Comparison of ENCODE assay signal across 22 cellular contexts in the genomic region with DNA sequence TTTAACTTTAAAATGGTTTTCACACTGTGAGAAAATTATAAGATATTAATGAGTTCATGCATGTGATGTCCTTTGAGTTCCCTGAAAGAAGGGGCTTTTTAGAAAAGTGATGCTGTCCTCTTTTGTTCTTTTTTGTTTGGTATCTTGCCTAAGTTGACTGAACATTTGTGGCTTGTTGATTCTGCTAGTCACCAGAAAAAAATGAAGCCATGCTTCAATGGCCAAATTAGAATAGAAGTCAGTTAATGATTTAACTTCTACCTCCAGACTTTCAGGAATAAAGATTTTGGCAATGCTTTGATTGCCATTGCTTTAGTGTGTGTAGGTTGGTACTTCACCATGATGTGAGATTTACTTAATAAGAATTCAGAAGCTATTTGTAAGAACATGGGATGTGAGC.
DNase-seq lines count a peak whose midpoint lies in the region; ATAC-seq lines count a peak whose summit lies in the region.
"Had no signal": no experiment of that assay in that cellular context is flagged by ENCODE, and none has a peak within 500 bp of the region (broad histone marks: within the 10 kb centered on the region; RNA-seq: fewer than 3 reads in every experiment).

No MANE protein-coding gene starts in this region.

- H3K27ac ChIP-seq in ACC112 (ENCODE audit: low read depth, low read length): peak overlapping the region; percentile 68
- peak overlapping the region; percentile 20 for H3K27ac ChIP-seq in epithelial cell of prostate
- H3K27ac ChIP-seq: C4-2B, colonic mucosa, HL-60, spleen had no signal

- no peak overlapping the region for H3K4me3 ChIP-seq in ACC112 (ENCODE audit: low read depth, low read length)
- H3K4me3 ChIP-seq: colonic mucosa, spleen had no signal

- H3K4me1 ChIP-seq in ACC112 (ENCODE audit: control insufficient read depth, insufficient read depth, low read length, unreplicated experiment): peaks cover 44% of the 10 kb centered on the region
- H3K4me1 ChIP-seq: colonic mucosa, spleen had no signal

- no peaks in the 10 kb centered on the region for H3K79me2 ChIP-seq in ACC112 (ENCODE audit: control insufficient read depth, insufficient read depth, low read length, unreplicated experiment)

- no peaks in the 10 kb centered on the region for H3K27me3 ChIP-seq in ACC112 (ENCODE audit: insufficient read depth, low read length)
- H3K27me3 ChIP-seq: colonic mucosa, spleen had no signal

- no peak for ATAC-seq in HG02798 (IDR thresholded peaks at IDR 0.05; ENCODE audit: poor library complexity, unreplicated experiment)
- ATAC-seq: natural killer cell had no signal

- peak overlapping the region; percentile 0 for H2AFZ ChIP-seq in ACC112 (ENCODE audit: low read length, unreplicated experiment)

- H3K36me3 ChIP-seq in ACC112 (ENCODE audit: insufficient read depth, low read length): no peaks in the 10 kb centered on the region
- H3K36me3 ChIP-seq: colonic mucosa, spleen had no signal

- DNase-seq in LHCN-M2 (ENCODE audit: low read depth) (peak; percentile 59), epithelial cell of prostate (ENCODE audit: low read depth, low spot score) (no peak), left kidney (ENCODE audit: low read depth, low spot score) (peak; percentile 48), GF-D8 (lab: John Stamatoyannopoulos, UW) (no peak), NCI-H510A (lab: John Stamatoyannopoulos, UW) (no peak), midbrain (lab: John Stamatoyannopoulos, UW) (no peak)
- DNase-seq: activated B cell treated with CpG ODN at 0.5 μM for 24 hours; activated CD4-positive, alpha-beta memory T cell treated with anti-CD3 and anti-CD28 coated beads, Interleukin-2, amount 10 ng/mL, durations not matched to agents 7 days and 5 days; activated naive CD4-positive, alpha-beta T cell treated with anti-CD3 and anti-CD28 coated beads, Interleukin-2, amount 10 ng/mL, durations not matched to agents 7 days and 5 days; activated T-cell treated with anti-CD3 and anti-CD28 coated beads, Interleukin-2, amount 50 U/mL, for 24 hours; aorta; colonic mucosa; DMS 273 treated with DMSO at 0.1 percent for 48 hours; natural killer cell; NCI-H1694; NCI-H748 treated with DMSO at 0.1 percent for 48 hours; SIG-M5; spleen had no signal

Comparison
In these comparisons a context has a peak if more than half of its experiments do, and no peak if none do; other contexts are left out.
1. DNase-seq: peak in LHCN-M2 (single experiment) and left kidney (single experiment); none in epithelial cell of prostate (single experiment), GF-D8 (single experiment), NCI-H510A (single experiment) and midbrain (single experiment).